In genomic region chr9:39588056-39588814, GRCh38 we compare ENCODE assay signal across 13 cellular contexts.
DNase-seq lines count a peak whose midpoint lies in the region; ATAC-seq and TF ChIP-seq lines count a peak whose summit lies in the region.
"Had no signal": no experiment of that assay in that cellular context is flagged by ENCODE, and none has a peak within 500 bp of the region (broad histone marks: within the 10 kb centered on the region; RNA-seq: fewer than 3 reads in every experiment).

No MANE protein-coding gene starts in this region.

- no peaks in the 10 kb centered on the region for H3K27me3 Mint-ChIP-seq in glutamatergic neuron (ENCODE audit: unreplicated experiment)

- peak; percentile 3 for DNase-seq in GM03348 (ENCODE audit: low spot score)
- DNase-seq in HuH-7.5 (ENCODE audit: low spot score): peak; percentile 1
- DNase-seq in left cardiac atrium: no peak
- peak; percentile 77 for DNase-seq in posterior vena cava (ENCODE audit: low spot score)
- no peak for DNase-seq in glutamatergic neuron
- DNase-seq in SW 1271 (lab: John Stamatoyannopoulos, UW): no peak
- DNase-seq in stimulated activated CD4-positive, alpha-beta T cell treated with anti-CD3 and anti-CD28 coated beads, Interleukin-4, amount 100 ng/mL, for 24 hours: no peak
- DNase-seq: activated gamma-delta T cell treated with Interleukin-2 at 50 U/mL for 16 hours, body of pancreas, DMS79 treated with DMSO at 0.1 percent for 48 hours, NCI-H226, occipital lobe had no signal

- intact Hi-C loops in left cardiac atrium (cut with DNase I): no loop called here
- intact Hi-C loops in posterior vena cava (cut with DNase I): no loop called here

- H3K36me3 Mint-ChIP-seq in glutamatergic neuron (ENCODE audit: unreplicated experiment): no peaks in the 10 kb centered on the region

- H3K27ac Mint-ChIP-seq in glutamatergic neuron (ENCODE audit: unreplicated experiment): no peak overlapping the region

- no peak overlapping the region for H3K4me3 Mint-ChIP-seq in glutamatergic neuron (ENCODE audit: unreplicated experiment)

- H3K4me1 Mint-ChIP-seq in glutamatergic neuron (ENCODE audit: low read depth, unreplicated experiment): no peaks in the 10 kb centered on the region

- TF ChIP-seq CTCF in glutamatergic neuron (IDR thresholded peaks at IDR 0.05; ENCODE audit: partially characterized antibody, unreplicated experiment): no peak

- ATAC-seq in left cardiac atrium (peak; percentile 23 to 65), HG02870 (IDR thresholded peaks at IDR 0.05; ENCODE audit: unreplicated experiment) (no peak)
- ATAC-seq: body of pancreas had no signal

- no peaks in the 10 kb centered on the region for H3K9me3 Mint-ChIP-seq in glutamatergic neuron (ENCODE audit: unreplicated experiment)

Comparison
In these comparisons a context has a peak if more than half of its experiments do, and no peak if none do; other contexts are left out.
1. DNase-seq: peak in GM03348 (single experiment), HuH-7.5 (single experiment) and posterior vena cava (single experiment); none in left cardiac atrium (single experiment), glutamatergic neuron (single experiment), SW 1271 (0 of 2) and stimulated activated CD4-positive, alpha-beta T cell treated with anti-CD3 and anti-CD28 coated beads, Interleukin-4, amount 100 ng/mL, for 24 hours (single experiment).